In the genomic region with DNA sequence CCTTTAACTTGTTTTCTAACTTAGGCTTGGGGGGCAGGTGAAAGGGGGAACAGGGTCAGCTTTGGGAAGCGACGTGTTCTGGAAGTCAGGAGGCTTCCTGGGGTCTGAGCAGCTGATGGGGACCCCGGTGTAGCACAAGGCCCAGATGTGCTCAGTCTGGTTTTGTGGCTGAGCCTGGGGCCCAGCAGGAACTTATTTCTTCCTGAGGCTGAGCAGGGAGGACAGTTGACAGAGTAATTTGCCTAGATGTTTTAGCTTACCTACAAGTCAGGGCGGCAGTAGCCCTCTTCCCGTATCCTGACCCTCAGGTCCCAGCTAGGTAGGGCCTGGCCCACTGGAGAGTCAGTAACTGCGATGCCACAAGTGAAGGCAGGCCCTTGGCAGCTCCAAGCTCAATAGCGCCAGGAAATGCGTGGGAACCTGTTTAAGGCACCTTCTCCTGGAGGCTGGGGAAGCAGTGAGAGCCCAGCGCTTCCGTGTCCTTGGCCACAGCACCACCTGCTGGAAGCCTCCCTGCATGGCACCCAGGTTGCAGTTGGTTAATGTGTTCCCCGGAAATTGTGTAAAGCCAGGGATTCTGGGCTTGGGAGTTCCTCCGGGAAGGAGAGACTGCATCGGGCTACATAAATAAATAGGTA, we compare ENCODE assay signal across 7 cellular contexts. TPM values are rescaled to one million over a fixed set of nuclear protein-coding genes. Genes with fewer than 3 reads are reported as not detected.
DNase-seq lines count a peak whose midpoint lies in the region; TF ChIP-seq lines count a peak whose summit lies in the region.

No MANE protein-coding gene starts in this region.

- peak; percentile 100 for TF ChIP-seq RAD21 in SK-N-SH (IDR thresholded peaks at IDR 0.05; ENCODE audit: low read length)

- CTCF ChIA-PET in SK-N-SH (lab: Yijun Ruan, JAX), result interaction anchor here (0.6 to 16.9 kb wide), 57 partner anchors 10 to 384 kb away, joined by 3 to 381 read pairs (median 6); partner anchors contain the start of genes GJD3 and IGFBP4

- H3K79me2 ChIP-seq in SK-N-SH (ENCODE audit: insufficient read depth), result no peaks in the 10 kb centered on the region

- DNase-seq in GM13977 (ENCODE audit: low spot score), result peak; percentile 72
- DNase-seq in NCI-H1092 (lab: John Stamatoyannopoulos, UW), result peak; percentile 74
- DNase-seq in SK-N-SH, result peak; percentile 91
- DNase-seq in activated naive CD8-positive, alpha-beta T cell treated with anti-CD3 and anti-CD28 coated beads for 36 hours, result peak; percentile 81
- peak; percentile 94 for DNase-seq in glutamatergic neuron
- DNase-seq in osteocyte (ENCODE audit: extremely low spot score, unreplicated experiment), result peak; percentile 96
- peak; percentile 94 to 95 for DNase-seq in thyroid gland

- H4K20me1 ChIP-seq in SK-N-SH (ENCODE audit: insufficient read depth), result no peaks in the 10 kb centered on the region

- 0 out of 4 replicates have a peak, but pooled peaks of 1 of the 2 experiments have one; percentile 34 for TF ChIP-seq EP300 in SK-N-SH (IDR thresholded peaks at IDR 0.05; ENCODE audit: borderline replicate concordance in 1 of 2, low read depth in 1 of 2, low read length in 1 of 2)

- peak overlapping the region; percentile 72; the same call in 1 of the 2 replicates for H2AFZ ChIP-seq in SK-N-SH (ENCODE audit: low read depth)

- peak overlapping the region in 1 of 2 experiments; percentile 79; a peak in 2 of 4 replicates for H3K27ac ChIP-seq in SK-N-SH (ENCODE audit: low read depth in 2 of 2, low read length in 1 of 2)
- H3K27ac ChIP-seq in thyroid gland, result peak overlapping the region; percentile 83 to 95 (median 93)

- peak overlapping the region; percentile 99 for H3K4me3 Mint-ChIP-seq in activated naive CD8-positive, alpha-beta T cell treated with anti-CD3 and anti-CD28 coated beads for 36 hours
- no peak overlapping the region for H3K4me3 Mint-ChIP-seq in glutamatergic neuron (ENCODE audit: unreplicated experiment)
- H3K4me3 Mint-ChIP-seq in osteocyte (ENCODE audit: unreplicated experiment), result no peak overlapping the region

- peaks cover 11% of the 10 kb centered on the region; the same call in 1 of the 2 replicates for H3K27me3 ChIP-seq in SK-N-SH (ENCODE audit: insufficient read depth)
- H3K27me3 ChIP-seq in thyroid gland, result no peaks in the 10 kb centered on the region

- H3K4me1 Mint-ChIP-seq in activated naive CD8-positive, alpha-beta T cell treated with anti-CD3 and anti-CD28 coated beads for 36 hours, result peaks cover 57% of the 10 kb centered on the region
- H3K4me1 Mint-ChIP-seq in glutamatergic neuron (ENCODE audit: low read depth, unreplicated experiment) (peaks cover 31% of the 10 kb centered on the region), osteocyte (ENCODE audit: unreplicated experiment) (peaks cover 59% of the 10 kb centered on the region)

- H3K9me3 ChIP-seq in SK-N-SH (no peaks in the 10 kb centered on the region), thyroid gland (no peaks in the 10 kb centered on the region)

- H3K9ac ChIP-seq in SK-N-SH, result no peak overlapping the region

- no peak overlapping the region for H3K4me2 ChIP-seq in SK-N-SH

- no peaks in the 10 kb centered on the region for H3K36me3 ChIP-seq in SK-N-SH (replicated peaks in 1 of 2; ENCODE audit: control insufficient read depth in 1 of 2, insufficient read depth in 2 of 2, low read length in 1 of 2)
- H3K36me3 ChIP-seq in thyroid gland, result no peaks in the 10 kb centered on the region

- H3K4me3 ChIP-seq in SK-N-SH (ENCODE audit: low read depth in 2 of 2, low read length in 1 of 2), result peak overlapping the region in 1 of 2 experiments; percentile 18; a peak in 2 of 4 replicates
- no peak overlapping the region for H3K4me3 ChIP-seq in thyroid gland (replicated peaks in 1 of 3)

- H3K27me3 Mint-ChIP-seq in activated naive CD8-positive, alpha-beta T cell treated with anti-CD3 and anti-CD28 coated beads for 36 hours, result no peaks in the 10 kb centered on the region
- H3K27me3 Mint-ChIP-seq in glutamatergic neuron (ENCODE audit: unreplicated experiment) (peaks cover 4% of the 10 kb centered on the region), osteocyte (ENCODE audit: unreplicated experiment) (peaks cover 10% of the 10 kb centered on the region)

- TF ChIP-seq CTCF in GM13977 (IDR thresholded peaks at IDR 0.05; ENCODE audit: extremely low read depth, insufficient read depth, missing control alignments) (peak; percentile 97), SK-N-SH (IDR thresholded peaks at IDR 0.05) (peak; percentile 96), glutamatergic neuron (IDR thresholded peaks at IDR 0.05; ENCODE audit: partially characterized antibody, unreplicated experiment) (peak; percentile 89), osteocyte (IDR thresholded peaks at IDR 0.05) (peak; percentile 99), thyroid gland (IDR thresholded peaks at IDR 0.05) (peak; percentile 94 to 100 (median 98))

- H3K9me3 Mint-ChIP-seq in activated naive CD8-positive, alpha-beta T cell treated with anti-CD3 and anti-CD28 coated beads for 36 hours, result no peaks in the 10 kb centered on the region
- H3K9me3 Mint-ChIP-seq in glutamatergic neuron (ENCODE audit: unreplicated experiment) (peaks cover 9% of the 10 kb centered on the region), osteocyte (ENCODE audit: unreplicated experiment) (no peaks in the 10 kb centered on the region)

- H3K9me2 ChIP-seq in SK-N-SH, result no peaks in the 10 kb centered on the region

- H3F3A ChIP-seq in SK-N-SH (replicated peaks; ENCODE audit: insufficient read depth), result no peaks in the 10 kb centered on the region

- POLR2A ChIA-PET in SK-N-SH (lab: Yijun Ruan, JAX), result interaction anchor here (1.2 to 3.0 kb wide), 3 partner anchors 17 to 198 kb away, joined by 3 to 11 read pairs (median 3); no protein-coding TSS in a partner anchor

- peaks cover 96% of the 10 kb centered on the region for H3K36me3 Mint-ChIP-seq in activated naive CD8-positive, alpha-beta T cell treated with anti-CD3 and anti-CD28 coated beads for 36 hours
- no peaks in the 10 kb centered on the region for H3K36me3 Mint-ChIP-seq in glutamatergic neuron (ENCODE audit: unreplicated experiment)
- peaks cover 3% of the 10 kb centered on the region for H3K36me3 Mint-ChIP-seq in osteocyte (ENCODE audit: unreplicated experiment)

- in situ Hi-C loops in GM13977 (cut with MboI; ENCODE audit: low pct_unique_long_range_greater_than_20kb, low sequenced_read_pairs, unreplicated experiment), result loop anchor here (10.0 kb wide), 1 partner anchor 55 kb away; no protein-coding TSS in a partner anchor

- peak overlapping the region; percentile 100 for H3K27ac Mint-ChIP-seq in activated naive CD8-positive, alpha-beta T cell treated with anti-CD3 and anti-CD28 coated beads for 36 hours
- peak overlapping the region; percentile 44 for H3K27ac Mint-ChIP-seq in glutamatergic neuron (ENCODE audit: unreplicated experiment)
- H3K27ac Mint-ChIP-seq in osteocyte (ENCODE audit: unreplicated experiment), result peak overlapping the region; percentile 90

- intact Hi-C loops in thyroid gland (cut with DNase I), result loop anchor here (2.0 to 5.0 kb wide), 2 partner anchors 27 to 118 kb away; partner anchors contain the start of gene IGFBP4

- peak in 1 of 2 donors; percentile 56 for TF ChIP-seq POLR2A in thyroid gland (IDR thresholded peaks at IDR 0.05)

- WGBS in SK-N-SH (ENCODE audit: low lambda C conversion rate), result 39% methylated on average over 12 of the region's 13 CpGs
- WGBS in thyroid gland, 2 donors, result 22 to 28% methylated on average over 10 to 12 of the region's 13 CpGs

- peaks cover 0 to 51% of the 10 kb centered on the region in 2 experiments; a peak in 2 of 4 replicates for H3K4me1 ChIP-seq in SK-N-SH (ENCODE audit: control insufficient read depth in 1 of 2, insufficient read depth in 2 of 2, low read depth in 1 of 2, low read length in 1 of 2)
- peaks cover 11 to 64% of the 10 kb centered on the region in 2 donors for H3K4me1 ChIP-seq in thyroid gland

TF ChIP-seq in SK-N-SH, 30 proteins besides CTCF, POLR2A, EP300 and RAD21 (continues in another document):
- peak; percentile 66 for TF ChIP-seq RCOR1 (IDR thresholded peaks at IDR 0.05; ENCODE audit: low read length)
- TF ChIP-seq, protein P1, sequence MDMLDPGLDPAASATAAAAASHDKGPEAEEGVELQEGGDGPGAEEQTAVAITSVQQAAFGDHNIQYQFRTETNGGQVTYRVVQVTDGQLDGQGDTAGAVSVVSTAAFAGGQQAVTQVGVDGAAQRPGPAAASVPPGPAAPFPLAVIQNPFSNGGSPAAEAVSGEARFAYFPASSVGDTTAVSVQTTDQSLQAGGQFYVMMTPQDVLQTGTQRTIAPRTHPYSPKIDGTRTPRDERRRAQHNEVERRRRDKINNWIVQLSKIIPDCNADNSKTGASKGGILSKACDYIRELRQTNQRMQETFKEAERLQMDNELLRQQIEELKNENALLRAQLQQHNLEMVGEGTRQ (IDR thresholded peaks at IDR 0.05; ENCODE audit: borderline replicate concordance, low read depth, low read length), result no peak
- TF ChIP-seq, protein P2, sequence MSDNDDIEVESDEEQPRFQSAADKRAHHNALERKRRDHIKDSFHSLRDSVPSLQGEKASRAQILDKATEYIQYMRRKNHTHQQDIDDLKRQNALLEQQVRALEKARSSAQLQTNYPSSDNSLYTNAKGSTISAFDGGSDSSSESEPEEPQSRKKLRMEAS (IDR thresholded peaks at IDR 0.05; ENCODE audit: low read depth), result no peak; the same call in 1 of the 2 replicates

RNA-seq across cellular contexts. Expression of gene CCR7, which starts 5.2 kb away (rescaled TPM):
- polyA plus RNA-seq in SK-N-SH (2012; rRNA removed), result not detected in 2 replicates
- polyA plus RNA-seq in SK-N-SH (2012; cell fraction: cytosol; rRNA removed), result 0.03 and 0.05 TPM in 2 replicates
- polyA plus RNA-seq in SK-N-SH (2012; cell fraction: nucleus; rRNA removed), result 0.02 TPM in 1 of 2 replicates, not detected in the other
- 100 to 1,000 TPM; 260 to 274 TPM for total RNA-seq in activated naive CD8-positive, alpha-beta T cell treated with anti-CD3 and anti-CD28 coated beads for 36 hours
- total RNA-seq in glutamatergic neuron (ENCODE audit: unreplicated experiment), result not detected
- 0.21 TPM in 1 of 2 replicates, not detected in the other for total RNA-seq in osteocyte
- 1 to 10 TPM in 1 of 4 donors, under 1 TPM in 2, not detected in 1; 0.27 to 1.6 (median 0.93) TPM for total RNA-seq in thyroid gland

RNA-seq across cellular contexts. Expression of gene TNS4, which starts 58.6 kb away (rescaled TPM):
- polyA plus RNA-seq in SK-N-SH (2012; rRNA removed), result not detected in 2 replicates
- 0.01 TPM in 1 of 2 replicates, not detected in the other for polyA plus RNA-seq in SK-N-SH (2012; cell fraction: cytosol; rRNA removed)
- 0.02 TPM in 1 of 2 replicates, not detected in the other for polyA plus RNA-seq in SK-N-SH (2012; cell fraction: nucleus; rRNA removed)
- total RNA-seq in activated naive CD8-positive, alpha-beta T cell treated with anti-CD3 and anti-CD28 coated beads for 36 hours, result 1 to 10 TPM; 7.3 to 7.6 TPM
- total RNA-seq in glutamatergic neuron (ENCODE audit: unreplicated experiment), result not detected
- 0.21 and 0.73 TPM in 2 replicates for total RNA-seq in osteocyte
- 10 to 100 TPM in 2 of 4 donors, 1 to 10 TPM in 2; 5.4 to 24.7 (median 16.2) TPM for total RNA-seq in thyroid gland

Comparison
In these comparisons a context has a peak if more than half of its experiments do, and no peak if none do; other contexts are left out.
1. H3K27ac Mint-ChIP-seq: peak in every context shown above with its lines; median percentile 100 in activated naive CD8-positive, alpha-beta T cell treated with anti-CD3 and anti-CD28 coated beads for 36 hours; 90 in osteocyte; 44 in glutamatergic neuron.
2. RNA of gene CCR7, which starts 5.2 kb away (total RNA-seq): 260 to 274 TPM in activated naive CD8-positive, alpha-beta T cell treated with anti-CD3 and anti-CD28 coated beads for 36 hours; 0.27 to 1.6 TPM in thyroid gland, 0.21 TPM in osteocyte and not detected in glutamatergic neuron (single experiment); every median in the first group is over 10 times any median in the second.
3. Peak in every context shown above with its lines, with median percentiles within 50 percentile points of each other: DNase-seq and CTCF ChIP-seq.